Comparison of ENCODE assay signal across 10 cellular contexts in the genomic region with DNA sequence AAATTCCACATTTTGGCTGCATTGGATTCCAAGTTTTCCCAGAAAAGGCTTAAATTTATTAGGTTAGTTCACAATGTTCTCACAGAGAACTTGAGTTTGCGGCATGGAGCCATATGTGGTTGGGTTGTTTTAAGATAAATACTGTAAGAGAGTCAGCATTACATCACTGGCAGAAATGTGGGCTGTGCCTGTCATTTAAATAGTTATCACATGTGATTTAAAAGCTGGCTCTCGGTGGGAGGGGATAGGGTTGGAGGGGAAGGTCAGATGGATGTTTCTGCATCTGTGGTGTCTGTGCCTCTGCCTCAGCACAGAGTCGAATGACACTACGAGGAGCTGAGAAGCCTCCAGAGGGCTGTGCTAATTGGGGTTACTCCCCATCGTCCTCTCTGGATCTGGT.
DNase-seq lines count a peak whose midpoint lies in the region; ATAC-seq and TF ChIP-seq lines count a peak whose summit lies in the region.
"Had no signal": no experiment of that assay in that cellular context is flagged by ENCODE, and none has a peak within 500 bp of the region (broad histone marks: within the 10 kb centered on the region; RNA-seq: fewer than 3 reads in every experiment).

No MANE protein-coding gene starts in this region.

- no peaks in the 10 kb centered on the region for H3F3A ChIP-seq in neural progenitor cell (ENCODE audit: low read depth)

- no peaks in the 10 kb centered on the region for H3K27me3 ChIP-seq in CD8-positive, alpha-beta T cell (ENCODE audit: insufficient read depth, low read length)
- H3K27me3 ChIP-seq in NT2/D1 (ENCODE audit: insufficient read depth, insufficient read length) (no peaks in the 10 kb centered on the region), neural progenitor cell (no peaks in the 10 kb centered on the region), gastroesophageal sphincter (no peaks in the 10 kb centered on the region)

- TF ChIP-seq POLR2A in gastroesophageal sphincter (IDR thresholded peaks at IDR 0.05) (no peak), GM18505 (IDR thresholded peaks at IDR 0.05; ENCODE audit: borderline replicate concordance, extremely low read depth, insufficient read depth, insufficient read length) (no peak)

- H3K4me3 ChIP-seq in CD8-positive, alpha-beta T cell (ENCODE audit: low read depth, low read length) = no peak overlapping the region
- H3K4me3 ChIP-seq in NT2/D1 (ENCODE audit: insufficient read length, low read depth) = no peak overlapping the region
- H3K4me3 ChIP-seq in fibroblast of the aortic adventitia (ENCODE audit: low read depth, low read length) = no peak overlapping the region
- no peak overlapping the region for H3K4me3 ChIP-seq in neural progenitor cell
- no peak overlapping the region for H3K4me3 ChIP-seq in gastroesophageal sphincter

- no peak for ATAC-seq in CD8-positive, alpha-beta T cell
- ATAC-seq in gastroesophageal sphincter (no peak), GM18505 (IDR thresholded peaks at IDR 0.05; ENCODE audit: unreplicated experiment) (no peak)

- no peaks in the 10 kb centered on the region for H3K27me3 Mint-ChIP-seq in CD8-positive, alpha-beta T cell (ENCODE audit: low read depth)
- no peaks in the 10 kb centered on the region for H3K27me3 Mint-ChIP-seq in neural progenitor cell (ENCODE audit: insufficient read depth, low read depth)
- H3K27me3 Mint-ChIP-seq: activated naive CD8-positive, alpha-beta T cell treated with anti-CD3 and anti-CD28 coated beads for 36 hours had no signal

- POLR2A ChIA-PET in CD8-positive, alpha-beta T cell (lab: Charles Lee) = interaction anchor here (1.7 kb wide), 1 partner anchor 54 kb away, joined by 5 read pairs; no protein-coding TSS in a partner anchor

- H3K27ac ChIP-seq in CD8-positive, alpha-beta T cell (ENCODE audit: low read depth, low read length) = no peak overlapping the region
- no peak overlapping the region for H3K27ac ChIP-seq in neural progenitor cell
- peak overlapping the region in 2 of 4 donors; percentile 16 to 41 for H3K27ac ChIP-seq in gastroesophageal sphincter

- no peak overlapping the region for H3K4me3 Mint-ChIP-seq in CD8-positive, alpha-beta T cell
- H3K4me3 Mint-ChIP-seq in neural progenitor cell = no peak overlapping the region
- H3K4me3 Mint-ChIP-seq: activated naive CD8-positive, alpha-beta T cell treated with anti-CD3 and anti-CD28 coated beads for 36 hours had no signal

- no peaks in the 10 kb centered on the region for H3K9me3 ChIP-seq in CD8-positive, alpha-beta T cell (ENCODE audit: low read length)
- no peaks in the 10 kb centered on the region for H3K9me3 ChIP-seq in NT2/D1 (ENCODE audit: insufficient read depth, low read length)
- no peaks in the 10 kb centered on the region for H3K9me3 ChIP-seq in neural progenitor cell (ENCODE audit: low read depth)
- H3K9me3 ChIP-seq in gastroesophageal sphincter = no peaks in the 10 kb centered on the region

- peaks cover 2% of the 10 kb centered on the region for H3K36me3 ChIP-seq in CD8-positive, alpha-beta T cell (ENCODE audit: insufficient read depth, low read length)
- peaks cover 3% of the 10 kb centered on the region for H3K36me3 ChIP-seq in NT2/D1 (ENCODE audit: insufficient read depth, insufficient read length, low read length)
- no peaks in the 10 kb centered on the region for H3K36me3 ChIP-seq in neural progenitor cell
- H3K36me3 ChIP-seq in gastroesophageal sphincter = peaks cover 0 to 11% of the 10 kb centered on the region in 2 donors

- no peak overlapping the region for H3K4me2 ChIP-seq in neural progenitor cell

- peak overlapping the region; percentile 32 for H3K27ac Mint-ChIP-seq in CD8-positive, alpha-beta T cell
- peak overlapping the region; percentile 5 for H3K27ac Mint-ChIP-seq in neural progenitor cell
- H3K27ac Mint-ChIP-seq: activated naive CD8-positive, alpha-beta T cell treated with anti-CD3 and anti-CD28 coated beads for 36 hours had no signal

- no peak for TF ChIP-seq EP300 in gastroesophageal sphincter (IDR thresholded peaks at IDR 0.05)

- no peaks in the 10 kb centered on the region for H4K20me1 ChIP-seq in neural progenitor cell (ENCODE audit: low read depth)

- peaks cover 5% of the 10 kb centered on the region for H3K4me1 ChIP-seq in CD8-positive, alpha-beta T cell (ENCODE audit: insufficient read depth, low read length)
- H3K4me1 ChIP-seq in NT2/D1 (ENCODE audit: insufficient read depth, insufficient read length) (no peaks in the 10 kb centered on the region), neural progenitor cell (peaks cover 6% of the 10 kb centered on the region), gastroesophageal sphincter (peaks cover 0 to 16% (median 0%) of the 10 kb centered on the region in 3 donors)

- 28 to 58% methylated on average over 5 of the region's 5 CpGs for WGBS in gastroesophageal sphincter (ENCODE audit: low coverage in 1 of 2), 2 donors

- H3K4me1 Mint-ChIP-seq in CD8-positive, alpha-beta T cell (ENCODE audit: low read depth) = peaks cover 29% of the 10 kb centered on the region
- H3K4me1 Mint-ChIP-seq in neural progenitor cell = peaks cover 23% of the 10 kb centered on the region
- H3K4me1 Mint-ChIP-seq: activated naive CD8-positive, alpha-beta T cell treated with anti-CD3 and anti-CD28 coated beads for 36 hours had no signal

- H3K9ac ChIP-seq in NT2/D1 (ENCODE audit: insufficient read length, low read depth) (no peak overlapping the region), neural progenitor cell (no peak overlapping the region)

- H2AFZ ChIP-seq in neural progenitor cell (replicated peaks) = no peak overlapping the region

- no peak for DNase-seq in CD8-positive, alpha-beta T cell
- DNase-seq in NT2/D1 (ENCODE audit: low read depth, low spot score) (peak; percentile 30), fibroblast of the aortic adventitia (ENCODE audit: low read depth) (peak; percentile 86), neural progenitor cell (ENCODE audit: low spot score) (peak; percentile 48), DMS114 treated with DMSO at 0.1 percent for 48 hours (lab: John Stamatoyannopoulos, UW; ENCODE audit: unreplicated experiment) (no peak)
- no peak for DNase-seq in stimulated activated CD4-positive, alpha-beta T cell treated with anti-CD3 and anti-CD28 coated beads, Interleukin-4, amount 100 ng/mL, for 24 hours
- DNase-seq: activated naive CD8-positive, alpha-beta T cell treated with anti-CD3 and anti-CD28 coated beads for 36 hours; NCI-H226 had no signal

- intact Hi-C loops in CD8-positive, alpha-beta T cell (cut with DNase I, micrococcal nuclease) = no loop called here

- H3K36me3 Mint-ChIP-seq in CD8-positive, alpha-beta T cell = peaks cover 14% of the 10 kb centered on the region
- peaks cover 3% of the 10 kb centered on the region for H3K36me3 Mint-ChIP-seq in neural progenitor cell

- no peaks in the 10 kb centered on the region for H3K9me3 Mint-ChIP-seq in CD8-positive, alpha-beta T cell
- no peaks in the 10 kb centered on the region for H3K9me3 Mint-ChIP-seq in neural progenitor cell
- H3K9me3 Mint-ChIP-seq: activated naive CD8-positive, alpha-beta T cell treated with anti-CD3 and anti-CD28 coated beads for 36 hours had no signal

- no peak for TF ChIP-seq CTCF in CD8-positive, alpha-beta T cell (IDR thresholded peaks at IDR 0.05)
- no peak for TF ChIP-seq CTCF in fibroblast of the aortic adventitia (IDR thresholded peaks at IDR 0.05; ENCODE audit: insufficient read depth, low read length)
- no peak for TF ChIP-seq CTCF in neural progenitor cell (IDR thresholded peaks at IDR 0.05)
- no peak for TF ChIP-seq CTCF in gastroesophageal sphincter (IDR thresholded peaks at IDR 0.05)

- H3K79me2 ChIP-seq in neural progenitor cell (ENCODE audit: low read depth) = no peaks in the 10 kb centered on the region

- CTCF ChIA-PET in CD8-positive, alpha-beta T cell (lab: Charles Lee) = interaction anchor here (2.0 kb wide), 1 partner anchor 108 kb away, joined by 4 read pairs; no protein-coding TSS in a partner anchor

Comparison
In these comparisons a context has a peak if more than half of its experiments do, and no peak if none do; other contexts are left out.
1. DNase-seq: peak in NT2/D1 (single experiment), fibroblast of the aortic adventitia (single experiment) and neural progenitor cell (single experiment); none in CD8-positive, alpha-beta T cell (0 of 7), stimulated activated CD4-positive, alpha-beta T cell treated with anti-CD3 and anti-CD28 coated beads, Interleukin-4, amount 100 ng/mL, for 24 hours (single experiment) and DMS114 treated with DMSO at 0.1 percent for 48 hours (single experiment).